Comparison of ENCODE assay signal across 12 cellular contexts in the genomic region with DNA sequence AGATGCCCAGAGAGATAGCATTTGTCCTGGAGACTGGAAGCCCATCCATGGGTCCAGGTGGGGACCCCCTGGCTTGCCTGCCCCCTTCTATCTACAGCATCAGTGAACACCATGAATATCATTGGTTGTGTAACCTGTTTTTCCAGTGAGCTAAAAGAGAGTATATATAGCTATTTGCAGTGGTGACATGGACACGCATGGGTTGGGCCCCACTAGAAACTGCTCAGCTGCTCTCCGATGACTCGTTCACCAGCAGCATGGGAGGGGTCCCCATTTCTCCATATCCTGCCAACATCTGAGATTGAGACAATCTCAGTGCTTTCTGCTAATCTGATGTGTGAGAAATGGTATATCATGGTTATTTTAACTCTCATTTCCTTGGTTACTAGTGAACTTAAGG. TPM values are rescaled to one million over a fixed set of nuclear protein-coding genes. Genes with fewer than 3 reads are reported as not detected.
DNase-seq lines count a peak whose midpoint lies in the region; ATAC-seq and TF ChIP-seq lines count a peak whose summit lies in the region.
"Had no signal": no experiment of that assay in that cellular context is flagged by ENCODE, and none has a peak within 500 bp of the region (broad histone marks: within the 10 kb centered on the region; RNA-seq: fewer than 3 reads in every experiment).

No MANE protein-coding gene starts in this region.

- peak in 2 of 3 donors; percentile 55 to 56 for DNase-seq in CD4-positive, CD25-positive, alpha-beta regulatory T cell
- peak; percentile 71 for DNase-seq in DMS53 (lab: John Stamatoyannopoulos, UW)
- DNase-seq in activated CD8-positive, alpha-beta memory T cell treated with anti-CD3 and anti-CD28 coated beads, Interleukin-2, amount 10 ng/mL, durations not matched to agents 7 days and 5 days: peak; percentile 26
- DNase-seq in lung (ENCODE audit: low spot score): peak; percentile 14
- no peak for DNase-seq in foreskin melanocyte
- DNase-seq in mesothelial cell of epicardium (ENCODE audit: low spot score in 2 of 2, unreplicated experiment in 2 of 2): no peak
- no peak for DNase-seq in dedifferentiated amniotic fluid mesenchymal stem cell (ENCODE audit: extremely low spot score)
- DNase-seq: COR-L47, MG63, NCI-H2171 treated with DMSO at 0.1 percent for 48 hours, OCI-M1 had no signal

- H3K27me3 ChIP-seq in CD4-positive, CD25-positive, alpha-beta regulatory T cell (ENCODE audit: control insufficient read depth, insufficient read depth, low read length): no peaks in the 10 kb centered on the region
- no peaks in the 10 kb centered on the region for H3K27me3 ChIP-seq in lung (ENCODE audit: control insufficient read depth, insufficient read depth)
- H3K27me3 ChIP-seq: MG63 had no signal

- peaks cover 3% of the 10 kb centered on the region for H3K36me3 Mint-ChIP-seq in CD4-positive, CD25-positive, alpha-beta regulatory T cell
- H3K36me3 Mint-ChIP-seq in activated CD8-positive, alpha-beta memory T cell treated with anti-CD3 and anti-CD28 coated beads, Interleukin-2, amount 10 ng/mL, durations not matched to agents 7 days and 5 days: peaks cover 4% of the 10 kb centered on the region
- H3K36me3 Mint-ChIP-seq in mesothelial cell of epicardium: no peaks in the 10 kb centered on the region
- H3K36me3 Mint-ChIP-seq: natural killer cell treated with Interleukin-12 subunit alpha and Interleukin-12 subunit beta and Interleukin-15 and Interleukin-18, amount 100 ng/mL, for 72 hours had no signal

- H3K4me3 Mint-ChIP-seq in CD4-positive, CD25-positive, alpha-beta regulatory T cell: peak overlapping the region in 2 of 4 donors; percentile 26 to 53
- no peak overlapping the region for H3K4me3 Mint-ChIP-seq in activated CD8-positive, alpha-beta memory T cell treated with anti-CD3 and anti-CD28 coated beads, Interleukin-2, amount 10 ng/mL, durations not matched to agents 7 days and 5 days
- no peak overlapping the region for H3K4me3 Mint-ChIP-seq in mesothelial cell of epicardium
- H3K4me3 Mint-ChIP-seq: natural killer cell treated with Interleukin-12 subunit alpha and Interleukin-12 subunit beta and Interleukin-15 and Interleukin-18, amount 100 ng/mL, for 72 hours had no signal

- TF ChIP-seq CTCF in lung (IDR thresholded peaks at IDR 0.05; ENCODE audit: control extremely low read depth, extremely low read depth) (no peak), mesothelial cell of epicardium (IDR thresholded peaks at IDR 0.05; ENCODE audit: unreplicated experiment) (no peak)

- ATAC-seq in CD4-positive, CD25-positive, alpha-beta regulatory T cell (ENCODE audit: low read depth in 2 of 2): peak in 1 of 2 donors; percentile 65
- ATAC-seq in activated CD8-positive, alpha-beta memory T cell treated with anti-CD3 and anti-CD28 coated beads, Interleukin-2, amount 10 ng/mL, durations not matched to agents 7 days and 5 days: no peak
- no peak for ATAC-seq in lung (ENCODE audit: insufficient read depth, low FRiP score)
- ATAC-seq: natural killer cell treated with Interleukin-12 subunit alpha and Interleukin-12 subunit beta and Interleukin-15 and Interleukin-18, amount 100 ng/mL, for 72 hours had no signal

- H3K4me1 ChIP-seq in CD4-positive, CD25-positive, alpha-beta regulatory T cell (ENCODE audit: control insufficient read depth, insufficient read depth, low read length, poor library complexity, severe bottlenecking): peaks cover 44% of the 10 kb centered on the region
- peaks cover 0 to 8% of the 10 kb centered on the region in 2 donors for H3K4me1 ChIP-seq in lung (ENCODE audit: control insufficient read depth in 2 of 2, insufficient read depth in 2 of 2, low read length in 2 of 2)

- WGBS in lung, 2 donors: 43 to 70% methylated on average over 3 of the region's 3 CpGs

- H3K4me1 Mint-ChIP-seq in CD4-positive, CD25-positive, alpha-beta regulatory T cell: peaks cover 9 to 58% (median 35%) of the 10 kb centered on the region in 4 donors
- peaks cover 38% of the 10 kb centered on the region for H3K4me1 Mint-ChIP-seq in activated CD8-positive, alpha-beta memory T cell treated with anti-CD3 and anti-CD28 coated beads, Interleukin-2, amount 10 ng/mL, durations not matched to agents 7 days and 5 days
- no peaks in the 10 kb centered on the region for H3K4me1 Mint-ChIP-seq in mesothelial cell of epicardium

- CTCF ChIA-PET in activated CD8-positive, alpha-beta memory T cell treated with anti-CD3 and anti-CD28 coated beads, Interleukin-2, amount 10 ng/mL, durations not matched to agents 7 days and 5 days (lab: Charles Lee): no interaction called here

- H3K27ac ChIP-seq in CD4-positive, CD25-positive, alpha-beta regulatory T cell (ENCODE audit: insufficient read depth, low read length, poor library complexity, severe bottlenecking): peak overlapping the region; percentile 73
- no peak overlapping the region for H3K27ac ChIP-seq in lung (ENCODE audit: low read depth in 1 of 2, low read length in 1 of 2)

- H3K4me3 ChIP-seq in CD4-positive, CD25-positive, alpha-beta regulatory T cell (ENCODE audit: low read depth, low read length): no peak overlapping the region
- H3K4me3 ChIP-seq in lung: no peak overlapping the region
- H3K4me3 ChIP-seq: MG63 had no signal

- H3K27me3 Mint-ChIP-seq in CD4-positive, CD25-positive, alpha-beta regulatory T cell: peaks cover 4% of the 10 kb centered on the region
- no peaks in the 10 kb centered on the region for H3K27me3 Mint-ChIP-seq in activated CD8-positive, alpha-beta memory T cell treated with anti-CD3 and anti-CD28 coated beads, Interleukin-2, amount 10 ng/mL, durations not matched to agents 7 days and 5 days
- no peaks in the 10 kb centered on the region for H3K27me3 Mint-ChIP-seq in mesothelial cell of epicardium (ENCODE audit: low read depth)
- H3K27me3 Mint-ChIP-seq: natural killer cell treated with Interleukin-12 subunit alpha and Interleukin-12 subunit beta and Interleukin-15 and Interleukin-18, amount 100 ng/mL, for 72 hours had no signal

- H3K9me3 ChIP-seq in CD4-positive, CD25-positive, alpha-beta regulatory T cell (ENCODE audit: control insufficient read depth in 2 of 2, low read length in 2 of 2): no peaks in the 10 kb centered on the region
- no peaks in the 10 kb centered on the region for H3K9me3 ChIP-seq in lung (ENCODE audit: control insufficient read depth in 2 of 2, insufficient read depth in 1 of 2, low read length in 1 of 2)
- H3K9me3 ChIP-seq: MG63 had no signal

- H3K36me3 ChIP-seq in CD4-positive, CD25-positive, alpha-beta regulatory T cell (ENCODE audit: control insufficient read depth, insufficient read depth, low read length): no peaks in the 10 kb centered on the region
- H3K36me3 ChIP-seq in lung (ENCODE audit: control insufficient read depth in 2 of 2, insufficient read depth in 2 of 2, low read length in 2 of 2): no peaks in the 10 kb centered on the region
- H3K36me3 ChIP-seq: MG63 had no signal

- peak overlapping the region in 2 of 3 donors; percentile 68 to 71 for H3K27ac Mint-ChIP-seq in CD4-positive, CD25-positive, alpha-beta regulatory T cell
- no peak overlapping the region for H3K27ac Mint-ChIP-seq in activated CD8-positive, alpha-beta memory T cell treated with anti-CD3 and anti-CD28 coated beads, Interleukin-2, amount 10 ng/mL, durations not matched to agents 7 days and 5 days
- no peak overlapping the region for H3K27ac Mint-ChIP-seq in mesothelial cell of epicardium
- H3K27ac Mint-ChIP-seq: natural killer cell treated with Interleukin-12 subunit alpha and Interleukin-12 subunit beta and Interleukin-15 and Interleukin-18, amount 100 ng/mL, for 72 hours had no signal

- peaks cover 0 to under 1% (median 0%) of the 10 kb centered on the region in 7 donors for H3K9me3 Mint-ChIP-seq in CD4-positive, CD25-positive, alpha-beta regulatory T cell
- no peaks in the 10 kb centered on the region for H3K9me3 Mint-ChIP-seq in activated CD8-positive, alpha-beta memory T cell treated with anti-CD3 and anti-CD28 coated beads, Interleukin-2, amount 10 ng/mL, durations not matched to agents 7 days and 5 days (ENCODE audit: low read depth)
- no peaks in the 10 kb centered on the region for H3K9me3 Mint-ChIP-seq in mesothelial cell of epicardium
- H3K9me3 Mint-ChIP-seq: natural killer cell treated with Interleukin-12 subunit alpha and Interleukin-12 subunit beta and Interleukin-15 and Interleukin-18, amount 100 ng/mL, for 72 hours had no signal

RNA-seq across cellular contexts. Expression of gene ZC3H12D, which starts 4.0 kb away (rescaled TPM):
- 251 TPM for total RNA-seq in CD4-positive, CD25-positive, alpha-beta regulatory T cell
- 10 to 100 TPM in 1 of 4 donors, 1 to 10 TPM in 3; 7.1 to 10.3 (median 8.7) TPM for polyA plus RNA-seq in CD4-positive, CD25-positive, alpha-beta regulatory T cell
- 10 to 100 TPM; 25.3 to 37.5 TPM for total RNA-seq in activated CD8-positive, alpha-beta memory T cell treated with anti-CD3 and anti-CD28 coated beads, Interleukin-2, amount 10 ng/mL, durations not matched to agents 7 days and 5 days
- total RNA-seq in lung: 1 to 10 TPM; 2.6 to 4.7 TPM
- polyA plus RNA-seq in lung: 1 to 10 TPM; 1.1 to 2.2 TPM
- total RNA-seq in mesothelial cell of epicardium: 0.44 to 0.72 TPM (median 0.47 TPM) in 3 replicates

RNA-seq across cellular contexts. Expression of gene PPIL4, which starts 57.0 kb away (rescaled TPM):
- 40.8 TPM for total RNA-seq in CD4-positive, CD25-positive, alpha-beta regulatory T cell
- 10 to 100 TPM; 10.0 to 13.3 (median 12.0) TPM for polyA plus RNA-seq in CD4-positive, CD25-positive, alpha-beta regulatory T cell
- 10 to 100 TPM; 17.8 to 18.7 TPM for total RNA-seq in activated CD8-positive, alpha-beta memory T cell treated with anti-CD3 and anti-CD28 coated beads, Interleukin-2, amount 10 ng/mL, durations not matched to agents 7 days and 5 days
- total RNA-seq in lung (10 to 100 TPM; 20.8 to 52.3 TPM), mesothelial cell of epicardium (38.1 to 40.3 TPM (median 39.8 TPM) in 3 replicates)
- 10 to 100 TPM; 15.7 to 23.1 TPM for polyA plus RNA-seq in lung

Comparison
In these comparisons a context has a peak if more than half of its experiments do, and no peak if none do; other contexts are left out.
1. DNase-seq: peak in CD4-positive, CD25-positive, alpha-beta regulatory T cell (2 of 3), DMS53 (single experiment), activated CD8-positive, alpha-beta memory T cell treated with anti-CD3 and anti-CD28 coated beads, Interleukin-2, amount 10 ng/mL, durations not matched to agents 7 days and 5 days (single experiment) and lung (single experiment); none in foreskin melanocyte (single experiment), mesothelial cell of epicardium (0 of 2) and dedifferentiated amniotic fluid mesenchymal stem cell (single experiment).
2. H3K27ac Mint-ChIP-seq: peak in CD4-positive, CD25-positive, alpha-beta regulatory T cell (2 of 3); none in activated CD8-positive, alpha-beta memory T cell treated with anti-CD3 and anti-CD28 coated beads, Interleukin-2, amount 10 ng/mL, durations not matched to agents 7 days and 5 days (single experiment) and mesothelial cell of epicardium (single experiment).
3. RNA of gene ZC3H12D, which starts 4.0 kb away (total RNA-seq): 251 TPM in CD4-positive, CD25-positive, alpha-beta regulatory T cell (single experiment) and 25.3 to 37.5 TPM in activated CD8-positive, alpha-beta memory T cell treated with anti-CD3 and anti-CD28 coated beads, Interleukin-2, amount 10 ng/mL, durations not matched to agents 7 days and 5 days; 2.6 to 4.7 TPM in lung and 0.44 to 0.72 TPM in mesothelial cell of epicardium; every median in the first group is over 4 times any median in the second.